In genomic region chr10:18486444-18486843, GRCh38 we compare ENCODE assay signal across 17 cellular contexts.
A peak's percentile ranks its signal among the peaks of the same experiment; 100 is the strongest.
DNase-seq lines count a peak whose midpoint lies in the region; ATAC-seq and TF ChIP-seq lines count a peak whose summit lies in the region.
"Had no signal": no experiment of that assay in that cellular context is flagged by ENCODE, and none has a peak within 500 bp of the region (broad histone marks: within the 10 kb centered on the region; RNA-seq: fewer than 3 reads in every experiment).

No MANE protein-coding gene starts in this region.

- no peak overlapping the region for H2BK120ac ChIP-seq in IMR-90 (ENCODE audit: low read depth, low read length)

- no peak overlapping the region for H2AK5ac ChIP-seq in IMR-90 (ENCODE audit: low read depth, low read length)

- H2BK20ac ChIP-seq in IMR-90 (ENCODE audit: low read depth, low read length) = 0 out of 2 replicates have a peak overlapping the region, but pooled peaks have one; percentile 35

- no peak for TF ChIP-seq POLR2A in IMR-90 (IDR thresholded peaks at IDR 0.05; ENCODE audit: low read depth, low read length)

- H4K91ac ChIP-seq in IMR-90 (ENCODE audit: insufficient read depth, low read depth, low read length) = no peak overlapping the region

- TF ChIP-seq CTCF in AG04450 (IDR thresholded peaks at IDR 0.05; ENCODE audit: low read depth, low read length) (no peak), IMR-90 (conservative IDR thresholded peaks at IDR 0.05; ENCODE audit: low read depth, low read length) (no peak), progenitor cell of endocrine pancreas (IDR thresholded peaks at IDR 0.05; ENCODE audit: unreplicated experiment) (no peak)

- no peak for DNase-seq in AG04450 (ENCODE audit: low read depth, low spot score)
- no peak for DNase-seq in IMR-90
- peak; percentile 5 for DNase-seq in amniotic epithelial cell (ENCODE audit: low read depth)
- no peak for DNase-seq in left ventricle myocardium superior
- DNase-seq in iPS-NIHi7 (ENCODE audit: extremely low spot score) = no peak
- no peak for DNase-seq in T-helper 2 cell
- DNase-seq in progenitor cell of endocrine pancreas (ENCODE audit: low spot score, unreplicated experiment) = no peak
- DNase-seq: CD4-positive, alpha-beta memory T cell; DMS79 treated with DMSO at 0.1 percent for 48 hours; KBM-7; NCI-H1105; NCI-H187 treated with DMSO at 0.1 percent for 48 hours; NCI-H226; OCI-M1; SHP77 treated with DMSO at 0.1 percent for 48 hours had no signal

- no TSS peak for BruUV-seq in IMR-90 (replicated peaks; lab: Mats Ljungman, UMichigan)

- no peak overlapping the region for H2AK9ac ChIP-seq in IMR-90 (replicated peaks; ENCODE audit: low read depth, low read length, poor library complexity)

- H3K56ac ChIP-seq in IMR-90 (ENCODE audit: extremely low read depth, insufficient read depth, low read length) = no peak overlapping the region

- H3K36me3 Mint-ChIP-seq in progenitor cell of endocrine pancreas (ENCODE audit: insufficient read depth) = no peaks in the 10 kb centered on the region
- H3K36me3 Mint-ChIP-seq: CD4-positive, alpha-beta memory T cell had no signal

- H2BK15ac ChIP-seq in IMR-90 (ENCODE audit: low read depth, low read length) = no peak overlapping the region

- CTCF ChIA-PET in AG04450 (lab: Charles Lee) = no interaction called here
- CTCF ChIA-PET in IMR-90 (lab: Yijun Ruan, JAX) = no interaction called here

- H3K9ac ChIP-seq in IMR-90 (ENCODE audit: low read depth, low read length) = no peak overlapping the region
- H3K9ac ChIP-seq: BLaER1 had no signal

- peak overlapping the region; percentile 24 for H3K27ac ChIP-seq in AG04450 (ENCODE audit: low read depth, low read length)
- H3K27ac ChIP-seq in IMR-90 (ENCODE audit: insufficient read depth, low read length) = no peak overlapping the region
- H3K27ac ChIP-seq: A549, BLaER1 had no signal

- H3K4ac ChIP-seq in IMR-90 (ENCODE audit: low read depth, low read length) = no peak overlapping the region

- no peak overlapping the region for H4K8ac ChIP-seq in IMR-90 (ENCODE audit: low read depth in 2 of 2, low read length in 2 of 2)

- H3K23ac ChIP-seq in IMR-90 (ENCODE audit: low read depth, low read length) = no peak overlapping the region

- H3K4me1 Mint-ChIP-seq in progenitor cell of endocrine pancreas (ENCODE audit: low read depth) = no peaks in the 10 kb centered on the region
- H3K4me1 Mint-ChIP-seq: CD4-positive, alpha-beta memory T cell had no signal

- dilution Hi-C loops in IMR-90 (cut with HindIII; ENCODE audit: low sequenced_read_pairs, unreplicated experiment) = no loop called here

- no peak overlapping the region for H3K27ac Mint-ChIP-seq in progenitor cell of endocrine pancreas
- H3K27ac Mint-ChIP-seq: CD4-positive, alpha-beta memory T cell had no signal

- no peaks in the 10 kb centered on the region for H3K79me1 ChIP-seq in IMR-90 (ENCODE audit: low read depth in 1 of 2, low read length in 2 of 2)

- H3K9me1 ChIP-seq in IMR-90 (ENCODE audit: insufficient read depth, low read length) = no peaks in the 10 kb centered on the region

- H3K4me3 ChIP-seq in AG04450 (ENCODE audit: low read depth, low read length) (no peak overlapping the region), IMR-90 (ENCODE audit: insufficient read depth, low read depth, low read length) (no peak overlapping the region)
- H3K4me3 ChIP-seq: A549, BLaER1 had no signal

- intact Hi-C loops in IMR-90 (cut with micrococcal nuclease) (no loop called here), left ventricle myocardium superior (cut with micrococcal nuclease) (no loop called here)

- H3K4me1 ChIP-seq in IMR-90 (ENCODE audit: control insufficient read depth, insufficient read depth, low read length) = peaks cover 3% of the 10 kb centered on the region
- H3K4me1 ChIP-seq: A549, BLaER1 had no signal

- H3K4me3 Mint-ChIP-seq in progenitor cell of endocrine pancreas (ENCODE audit: low read depth) = no peak overlapping the region
- H3K4me3 Mint-ChIP-seq: CD4-positive, alpha-beta memory T cell had no signal

- H3K18ac ChIP-seq in IMR-90 (ENCODE audit: low read depth, low read length) = no peak overlapping the region

- no peak overlapping the region for H2BK5ac ChIP-seq in IMR-90 (ENCODE audit: low read depth, low read length, poor library complexity, severe bottlenecking)

- H3K27me3 Mint-ChIP-seq in progenitor cell of endocrine pancreas = no peaks in the 10 kb centered on the region
- H3K27me3 Mint-ChIP-seq: CD4-positive, alpha-beta memory T cell had no signal

- no peak overlapping the region for H4K5ac ChIP-seq in IMR-90 (ENCODE audit: low read depth, low read length)

- no peaks in the 10 kb centered on the region for H3K9me3 Mint-ChIP-seq in progenitor cell of endocrine pancreas (ENCODE audit: low read depth)

- H3K4me2 ChIP-seq in IMR-90 (ENCODE audit: low read depth, low read length) = no peak overlapping the region
- H3K4me2 ChIP-seq: A549, BLaER1 had no signal

- no peaks in the 10 kb centered on the region for H4K20me1 ChIP-seq in IMR-90 (ENCODE audit: insufficient read depth, low read length)
- H4K20me1 ChIP-seq: BLaER1 had no signal

- in situ Hi-C loops in IMR-90 (cut with MboI; ENCODE audit: low sequenced_read_pairs) = no loop called here

- no CpG with 5 or more reads among the region's 3 CpGs for WGBS in IMR-90 (ENCODE audit: extremely low coverage in 2 of 2, insufficient read length in 1 of 2), 2 experiments

- H3K27me3 ChIP-seq in AG04450 (ENCODE audit: control insufficient read depth, insufficient read depth, low read length) (no peaks in the 10 kb centered on the region), IMR-90 (ENCODE audit: control insufficient read depth, insufficient read depth, low read length) (no peaks in the 10 kb centered on the region)
- H3K27me3 ChIP-seq: BLaER1 had no signal

- no peak overlapping the region; the same call in 1 of the 2 replicates for H3K14ac ChIP-seq in IMR-90 (replicated peaks; ENCODE audit: low read depth, low read length)

- H3K36me3 ChIP-seq in IMR-90 (ENCODE audit: control insufficient read depth, insufficient read depth, low read length) = no peaks in the 10 kb centered on the region
- H3K36me3 ChIP-seq: BLaER1 had no signal

- H2AFZ ChIP-seq in IMR-90 (replicated peaks; ENCODE audit: low read length, poor library complexity) = no peak overlapping the region

- POLR2A ChIA-PET in AG04450 (lab: Yijun Ruan, JAX) (no interaction called here), IMR-90 (lab: Charles Lee; ENCODE audit: unreplicated experiment) (no interaction called here)

- no peak for TF ChIP-seq RAD21 in IMR-90 (IDR thresholded peaks at IDR 0.05; ENCODE audit: low read length)

- H3K9me3 ChIP-seq in AG04450 (ENCODE audit: control insufficient read depth, insufficient read depth, low read length) (no peaks in the 10 kb centered on the region), IMR-90 (ENCODE audit: control insufficient read depth, insufficient read depth, low read length) (no peaks in the 10 kb centered on the region)
- H3K9me3 ChIP-seq: A549, BLaER1 had no signal

- ATAC-seq in IMR-90 (ENCODE audit: low read depth) (no peak), left ventricle myocardium superior (peak; percentile 78)
- ATAC-seq: A549 had no signal

TF ChIP-seq in IMR-90, 13 proteins besides CTCF, POLR2A, EP300 and RAD21:
- no peak for TF ChIP-seq CEBPB (IDR thresholded peaks at IDR 0.05; ENCODE audit: low read depth, low read length)
TF ChIP-seq in IMR-90: peak in this region for 0.
